In genomic region chr15:30626194-30626565, GRCh38 we compare ENCODE assay signal across 8 cellular contexts. TPM values are rescaled to one million over a fixed set of nuclear protein-coding genes. Genes with fewer than 3 reads are reported as not detected.
A peak's percentile ranks its signal among the peaks of the same experiment; 100 is the strongest.
DNase-seq lines count a peak whose midpoint lies in the region; ATAC-seq and TF ChIP-seq lines count a peak whose summit lies in the region.
"Not testable (repeated sequence)": the region's sequence is repeated elsewhere in the genome, so short reads cannot be mapped to it uniquely, and the experiment has no call there.

No MANE protein-coding gene starts in this region.

- H3K9ac ChIP-seq in mammary epithelial cell (ENCODE audit: insufficient read depth, low read length), result peak overlapping the region; percentile 82

- not testable (repeated sequence) for H4K20me1 ChIP-seq in mammary epithelial cell (ENCODE audit: insufficient read depth, low read length)

- H2AFZ ChIP-seq in mammary epithelial cell (ENCODE audit: low read depth, low read length), result peak overlapping the region; percentile 94

- H3K4me2 ChIP-seq in mammary epithelial cell (ENCODE audit: insufficient read depth, low read depth, low read length), result peak overlapping the region; percentile 64

- peak overlapping the region; percentile 88 for H3K27ac ChIP-seq in CD8-positive, alpha-beta T cell (ENCODE audit: low read depth, low read length)
- peak overlapping the region; percentile 90 for H3K27ac ChIP-seq in mammary epithelial cell (ENCODE audit: insufficient read depth, low read depth, low read length)
- peak overlapping the region in 7 of 10 donors; percentile 87 to 94 (median 91) for H3K27ac ChIP-seq in heart right ventricle
- peak overlapping the region; percentile 89 for H3K27ac ChIP-seq in naive thymus-derived CD4-positive, alpha-beta T cell (ENCODE audit: low read depth, low read length)

- H3K4me1 Mint-ChIP-seq in CD8-positive, alpha-beta T cell (ENCODE audit: low read depth), result peaks cover 27% of the 10 kb centered on the region
- H3K4me1 Mint-ChIP-seq in activated B cell treated with CpG ODN at 0.5 μM for 24 hours, result peaks cover 16% of the 10 kb centered on the region
- peaks cover 4 to 28% (median 21%) of the 10 kb centered on the region in 7 donors for H3K4me1 Mint-ChIP-seq in naive thymus-derived CD4-positive, alpha-beta T cell
- H3K4me1 Mint-ChIP-seq in stimulated activated naive CD8-positive, alpha-beta T cell treated with anti-CD3 and anti-CD28 coated beads, Interleukin-15, amount 100 ng/mL, for 72 hours, result peaks cover 15% of the 10 kb centered on the region

- TSS peak; percentile 26 for BruUV-seq in mammary epithelial cell (replicated peaks; lab: Mats Ljungman, UMichigan)

- not testable (repeated sequence) for H3K27me3 Mint-ChIP-seq in CD8-positive, alpha-beta T cell (ENCODE audit: low read depth); activated B cell treated with CpG ODN at 0.5 μM for 24 hours; naive thymus-derived CD4-positive, alpha-beta T cell; stimulated activated naive CD8-positive, alpha-beta T cell treated with anti-CD3 and anti-CD28 coated beads, Interleukin-15, amount 100 ng/mL, for 72 hours

- in situ Hi-C loops in mammary epithelial cell (cut with MboI; ENCODE audit: low sequenced_read_pairs in 2 of 2), result not testable (repeated sequence)

- POLR2A ChIA-PET in CD8-positive, alpha-beta T cell (lab: Charles Lee), result interaction anchor here (0.6 kb wide), 1 partner anchor 1989 kb away, joined by 4 read pairs; no protein-coding TSS in a partner anchor
- POLR2A ChIA-PET in activated B cell treated with CpG ODN at 0.5 μM for 24 hours (lab: Charles Lee), result interaction anchor here (1.0 kb wide), 1 partner anchor 699 kb away, joined by 4 read pairs; no protein-coding TSS in a partner anchor
- POLR2A ChIA-PET in naive thymus-derived CD4-positive, alpha-beta T cell (lab: Charles Lee), result interaction anchor here (0.6 kb wide), 1 partner anchor 638 kb away, joined by 3 read pairs; no protein-coding TSS in a partner anchor

- intact Hi-C loops in CD8-positive, alpha-beta T cell (cut with DNase I, micrococcal nuclease), result loop anchor here in 1 of 2 experiments (10.0 kb wide), 1 partner anchor 359 kb away; no protein-coding TSS in a partner anchor
- intact Hi-C loops in activated B cell treated with CpG ODN at 0.5 μM for 24 hours (cut with micrococcal nuclease); mammary epithelial cell (cut with micrococcal nuclease); heart right ventricle (cut with DNase I): not testable (repeated sequence)
- intact Hi-C loops in naive thymus-derived CD4-positive, alpha-beta T cell (cut with micrococcal nuclease), result loop anchor here in 1 of 2 donors (5.0 to 10.0 kb wide), 3 partner anchors 701 to 1241 kb away; partner anchors contain the start of gene KLF13

- not testable (repeated sequence) for H3K36me3 ChIP-seq in CD8-positive, alpha-beta T cell (ENCODE audit: insufficient read depth, low read length); mammary epithelial cell (ENCODE audit: insufficient read depth, low read length); heart right ventricle; naive thymus-derived CD4-positive, alpha-beta T cell (ENCODE audit: control insufficient read depth in 2 of 3, insufficient read depth in 3 of 3, low read length in 3 of 3)

- CTCF ChIA-PET in CD8-positive, alpha-beta T cell (lab: Charles Lee); activated B cell treated with CpG ODN at 0.5 μM for 24 hours (lab: Charles Lee); mammary epithelial cell (lab: Charles Lee; ENCODE audit: low non-redundant PET): not testable (repeated sequence)
- CTCF ChIA-PET in naive thymus-derived CD4-positive, alpha-beta T cell (lab: Charles Lee), result interaction anchor here (0.6 kb wide), 1 partner anchor 848 kb away, joined by 3 read pairs; no protein-coding TSS in a partner anchor

- not testable (repeated sequence) for H3K27me3 ChIP-seq in CD8-positive, alpha-beta T cell (ENCODE audit: insufficient read depth, low read length); mammary epithelial cell (ENCODE audit: insufficient read depth, low read length); heart right ventricle; naive thymus-derived CD4-positive, alpha-beta T cell (ENCODE audit: control insufficient read depth in 2 of 2, insufficient read depth in 2 of 2, low read length in 2 of 2)

- H3K79me2 ChIP-seq in mammary epithelial cell (ENCODE audit: insufficient read depth, low read length), result peaks cover 47% of the 10 kb centered on the region

- H3K36me3 Mint-ChIP-seq in CD8-positive, alpha-beta T cell, result peaks cover 15% of the 10 kb centered on the region
- H3K36me3 Mint-ChIP-seq in activated B cell treated with CpG ODN at 0.5 μM for 24 hours (ENCODE audit: low read depth); naive thymus-derived CD4-positive, alpha-beta T cell: not testable (repeated sequence)

- peak overlapping the region; percentile 98 for H3K4me3 Mint-ChIP-seq in CD8-positive, alpha-beta T cell
- H3K4me3 Mint-ChIP-seq in activated B cell treated with CpG ODN at 0.5 μM for 24 hours, result peak overlapping the region; percentile 96
- peak overlapping the region; percentile 92 to 100 (median 98) for H3K4me3 Mint-ChIP-seq in naive thymus-derived CD4-positive, alpha-beta T cell
- H3K4me3 Mint-ChIP-seq in stimulated activated naive CD8-positive, alpha-beta T cell treated with anti-CD3 and anti-CD28 coated beads, Interleukin-15, amount 100 ng/mL, for 72 hours, result peak overlapping the region; percentile 92 to 94

- not testable (repeated sequence) for H3K4me1 ChIP-seq in CD8-positive, alpha-beta T cell (ENCODE audit: insufficient read depth, low read length); mammary epithelial cell (ENCODE audit: insufficient read depth, low read length); naive thymus-derived CD4-positive, alpha-beta T cell (ENCODE audit: control insufficient read depth in 2 of 2, insufficient read depth in 2 of 2, low read length in 2 of 2)
- H3K4me1 ChIP-seq in heart right ventricle, result peaks cover 0 to 12% (median 0%) of the 10 kb centered on the region in 9 donors

- peak overlapping the region; percentile 99 for H3K27ac Mint-ChIP-seq in CD8-positive, alpha-beta T cell
- peak overlapping the region; percentile 99 for H3K27ac Mint-ChIP-seq in activated B cell treated with CpG ODN at 0.5 μM for 24 hours
- H3K27ac Mint-ChIP-seq in naive thymus-derived CD4-positive, alpha-beta T cell, result peak overlapping the region; percentile 90 to 100 (median 98)
- peak overlapping the region; percentile 94 to 97 for H3K27ac Mint-ChIP-seq in stimulated activated naive CD8-positive, alpha-beta T cell treated with anti-CD3 and anti-CD28 coated beads, Interleukin-15, amount 100 ng/mL, for 72 hours

- H3K9me3 ChIP-seq in CD8-positive, alpha-beta T cell (ENCODE audit: low read length); mammary epithelial cell (replicated peaks; ENCODE audit: insufficient read depth, low read length); heart right ventricle; naive thymus-derived CD4-positive, alpha-beta T cell (ENCODE audit: control insufficient read depth in 2 of 3, low read length in 3 of 3): not testable (repeated sequence)

- ATAC-seq in CD8-positive, alpha-beta T cell; activated B cell treated with CpG ODN at 0.5 μM for 24 hours (ENCODE audit: low read depth); naive thymus-derived CD4-positive, alpha-beta T cell; stimulated activated naive CD8-positive, alpha-beta T cell treated with anti-CD3 and anti-CD28 coated beads, Interleukin-15, amount 100 ng/mL, for 72 hours: not testable (repeated sequence)
- ATAC-seq in GM21390 (IDR thresholded peaks at IDR 0.05; ENCODE audit: unreplicated experiment) (peak; percentile 32), heart right ventricle (peak in 2 of 8 donors; percentile 10 to 33)

- not testable (repeated sequence) for TF ChIP-seq CTCF in CD8-positive, alpha-beta T cell (IDR thresholded peaks at IDR 0.05); activated B cell treated with CpG ODN at 0.5 μM for 24 hours (IDR thresholded peaks at IDR 0.05); mammary epithelial cell (conservative IDR thresholded peaks at IDR 0.05 in 1 of 2, IDR thresholded peaks at IDR 0.05 in 1 of 2; ENCODE audit: extremely low read depth in 1 of 2, insufficient read depth in 1 of 2, low read depth in 1 of 2, low read length in 2 of 2); heart right ventricle (IDR thresholded peaks at IDR 0.05)

- 0% methylated on average over 1 of the region's 22 CpGs for WGBS in mammary epithelial cell (ENCODE audit: low coverage, missing lambda C conversion rate)
- 0 to 3% methylated on average over 9 to 12 of the region's 22 CpGs for WGBS in heart right ventricle, 2 donors

- dilution Hi-C loops in mammary epithelial cell (cut with HindIII; ENCODE audit: low sequenced_read_pairs), result not testable (repeated sequence)

- not testable (repeated sequence) for DNase-seq in CD8-positive, alpha-beta T cell; Jurkat, Clone E6-1 (ENCODE audit: low read depth, low spot score); activated B cell treated with CpG ODN at 0.5 μM for 24 hours; heart right ventricle
- peak; percentile 27 for DNase-seq in mammary epithelial cell
- peak in 3 of 9 donors; percentile 10 to 30 (median 22) for DNase-seq in naive thymus-derived CD4-positive, alpha-beta T cell
- peak; percentile 9 to 18 for DNase-seq in stimulated activated naive CD8-positive, alpha-beta T cell treated with anti-CD3 and anti-CD28 coated beads, Interleukin-15, amount 100 ng/mL, for 72 hours

- peak overlapping the region; percentile 93 for H3K4me3 ChIP-seq in CD8-positive, alpha-beta T cell (ENCODE audit: low read depth, low read length)
- H3K4me3 ChIP-seq in Jurkat, Clone E6-1 (ENCODE audit: low read length), result peak overlapping the region; percentile 77
- H3K4me3 ChIP-seq in mammary epithelial cell (replicated peaks in 1 of 3; ENCODE audit: insufficient read depth in 1 of 3, low read depth in 2 of 3, low read length in 3 of 3) (peak overlapping the region; percentile 69 to 91 (median 71)), heart right ventricle (peak overlapping the region; percentile 33 to 71 (median 64))
- H3K4me3 ChIP-seq in naive thymus-derived CD4-positive, alpha-beta T cell (ENCODE audit: low read length), result peak overlapping the region; percentile 69

- H3K9me3 Mint-ChIP-seq in CD8-positive, alpha-beta T cell; activated B cell treated with CpG ODN at 0.5 μM for 24 hours; naive thymus-derived CD4-positive, alpha-beta T cell; stimulated activated naive CD8-positive, alpha-beta T cell treated with anti-CD3 and anti-CD28 coated beads, Interleukin-15, amount 100 ng/mL, for 72 hours: not testable (repeated sequence)

RNA-seq across cellular contexts. Expression of gene GOLGA8H, which starts 22.4 kb away (rescaled TPM):
- total RNA-seq in CD8-positive, alpha-beta T cell, result not detected
- polyA plus RNA-seq in Jurkat, Clone E6-1 (2012; ENCODE audit: insufficient read depth, insufficient read length), result 2.8 TPM
- total RNA-seq in activated B cell treated with CpG ODN at 0.5 μM for 24 hours (0.35 TPM in 1 of 2 replicates, not detected in the other), mammary epithelial cell (under 1 TPM; 0.16 to 0.17 TPM), heart right ventricle (1 to 10 TPM in 3 of 10 donors, under 1 TPM in 5, not detected in 2; 0.14 to 1.8 (median 0.60) TPM)
- polyA plus RNA-seq in mammary epithelial cell (0.02 TPM), heart right ventricle (1 to 10 TPM in 1 of 2 donors, under 1 TPM in 1; 0.32 to 1.1 TPM)
- not detected for polyA minus RNA-seq in mammary epithelial cell
- total RNA-seq in naive thymus-derived CD4-positive, alpha-beta T cell, result under 1 TPM in 3 of 5 experiments, not detected in 2; 0.19 to 0.49 (median 0.19) TPM
- polyA plus RNA-seq in naive thymus-derived CD4-positive, alpha-beta T cell, result not detected
